9 cellular contexts compared by ENCODE assay signal in the genomic region with DNA sequence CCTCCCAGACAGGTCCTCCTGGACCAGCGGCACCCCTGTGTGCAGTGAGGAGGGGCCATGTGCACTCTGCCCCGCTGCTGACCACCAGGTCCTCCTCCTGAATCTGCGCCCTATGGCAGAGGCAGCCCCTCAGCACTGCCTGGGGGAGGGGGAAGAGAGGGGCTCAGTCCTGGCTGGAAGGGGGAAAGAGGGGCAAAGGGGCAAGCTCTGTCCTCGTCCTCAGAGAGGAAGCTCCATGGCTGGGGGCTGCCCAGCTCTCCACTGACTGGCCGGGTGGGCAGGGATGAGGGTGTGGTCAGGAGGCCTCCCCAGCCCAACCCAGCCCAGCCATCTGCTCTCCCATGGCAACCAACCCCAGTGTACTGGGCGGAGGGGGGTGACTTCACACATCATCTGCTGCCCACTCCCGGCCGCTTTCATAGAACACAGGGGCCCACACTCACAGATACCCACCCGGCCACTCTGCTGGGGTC. TPM values are rescaled to one million over a fixed set of nuclear protein-coding genes. Genes with fewer than 3 reads are reported as not detected.
DNase-seq lines count a peak whose midpoint lies in the region; ATAC-seq and TF ChIP-seq lines count a peak whose summit lies in the region.
"Had no signal": no experiment of that assay in that cellular context is flagged by ENCODE, and none has a peak within 500 bp of the region (broad histone marks: within the 10 kb centered on the region; RNA-seq: fewer than 3 reads in every experiment).

No MANE protein-coding gene starts in this region.

- H3K9ac ChIP-seq in endodermal cell (ENCODE audit: extremely low read depth, low read length, poor library complexity, severe bottlenecking) = no peak overlapping the region
- peak overlapping the region; percentile 42 for H3K9ac ChIP-seq in mesendoderm (ENCODE audit: low read length)

- no peak overlapping the region for H3K4me3 ChIP-seq in endodermal cell (ENCODE audit: low read length)
- no peak overlapping the region for H3K4me3 ChIP-seq in mesendoderm (ENCODE audit: low read length)
- no peak overlapping the region for H3K4me3 ChIP-seq in uterus

- POLR2A ChIA-PET in naive thymus-derived CD8-positive, alpha-beta T cell (lab: Charles Lee) = no interaction called here

- H4K8ac ChIP-seq in mesendoderm (ENCODE audit: low read depth, low read length) = no peak overlapping the region

- H3K18ac ChIP-seq in mesendoderm (ENCODE audit: low read length) = no peak overlapping the region

- H2BK15ac ChIP-seq in mesendoderm (replicated peaks; ENCODE audit: low read depth) = no peak overlapping the region

- H3K4me2 ChIP-seq in mesendoderm (ENCODE audit: low read length) = no peak overlapping the region

- H3K27me3 ChIP-seq in endodermal cell (ENCODE audit: control insufficient read depth, insufficient read depth, low read length, poor library complexity, severe bottlenecking) = no peaks in the 10 kb centered on the region
- H3K27me3 ChIP-seq in mesendoderm (ENCODE audit: insufficient read depth, low read length, poor library complexity) = no peaks in the 10 kb centered on the region
- no peaks in the 10 kb centered on the region for H3K27me3 ChIP-seq in uterus

- H3K36me3 ChIP-seq in endodermal cell (ENCODE audit: control insufficient read depth, insufficient read depth, low read length) = no peaks in the 10 kb centered on the region
- H3K36me3 ChIP-seq in mesendoderm (ENCODE audit: control insufficient read depth, insufficient read depth, low read length) = no peaks in the 10 kb centered on the region
- H3K36me3 ChIP-seq in uterus = no peaks in the 10 kb centered on the region

- H3K27ac ChIP-seq in endodermal cell (ENCODE audit: low read depth, low read length) (peak overlapping the region; percentile 82), mesendoderm (ENCODE audit: low read depth, low read length) (peak overlapping the region; percentile 68), uterus (peak overlapping the region; percentile 82 to 97)

- H3K4ac ChIP-seq in mesendoderm (ENCODE audit: low read depth, low read length) = no peak overlapping the region

- DNase-seq in NCI-H510A treated with DMSO at 0.1 percent for 48 hours (lab: John Stamatoyannopoulos, UW) (peak; percentile 13), NCI-H510A (lab: John Stamatoyannopoulos, UW) (no peak), endodermal cell (peak; percentile 64), mesendoderm (peak; percentile 55), uterus (peak; percentile 55 to 62), GOT3 (lab: John Stamatoyannopoulos, UW) (no peak), DMS53 (lab: John Stamatoyannopoulos, UW) (no peak)
- DNase-seq in naive thymus-derived CD8-positive, alpha-beta T cell = no peak
- DNase-seq: T-cell had no signal

- no peak overlapping the region for H4K5ac ChIP-seq in mesendoderm (ENCODE audit: low read length)

- H3K36me3 Mint-ChIP-seq in endodermal cell (ENCODE audit: low read depth) = no peaks in the 10 kb centered on the region
- no peaks in the 10 kb centered on the region for H3K36me3 Mint-ChIP-seq in naive thymus-derived CD8-positive, alpha-beta T cell
- H3K36me3 Mint-ChIP-seq: T-cell had no signal

- peaks cover 35% of the 10 kb centered on the region for H3K4me1 ChIP-seq in endodermal cell (ENCODE audit: control insufficient read depth, insufficient read depth, low read length)
- peaks cover 44% of the 10 kb centered on the region for H3K4me1 ChIP-seq in mesendoderm (ENCODE audit: control insufficient read depth, low read depth, low read length)
- H3K4me1 ChIP-seq in uterus = peaks cover 24 to 59% of the 10 kb centered on the region in 2 donors

- peak overlapping the region; percentile 74 for H3K27ac Mint-ChIP-seq in endodermal cell
- H3K27ac Mint-ChIP-seq in naive thymus-derived CD8-positive, alpha-beta T cell = no peak overlapping the region
- H3K27ac Mint-ChIP-seq: T-cell had no signal

- WGBS in endodermal cell (ENCODE audit: insufficient coverage in 1 of 2, insufficient read length in 1 of 2), 2 experiments = 62 to 81% methylated on average over 2 to 9 of the region's 9 CpGs
- no CpG with 5 or more reads among the region's 9 CpGs for WGBS in mesendoderm (ENCODE audit: extremely low coverage, insufficient coverage, low lambda C conversion rate)

- TF ChIP-seq CTCF in endodermal cell (conservative IDR thresholded peaks at IDR 0.05) = no peak
- no peak for TF ChIP-seq CTCF in uterus (IDR thresholded peaks at IDR 0.05)

- no peaks in the 10 kb centered on the region for H3K27me3 Mint-ChIP-seq in endodermal cell (ENCODE audit: insufficient read depth)
- peaks cover 14 to 77% (median 34%) of the 10 kb centered on the region in 5 donors for H3K27me3 Mint-ChIP-seq in naive thymus-derived CD8-positive, alpha-beta T cell

- no peak overlapping the region for H2BK120ac ChIP-seq in mesendoderm (ENCODE audit: low read depth, low read length)

- H3K4me3 Mint-ChIP-seq in endodermal cell = no peak overlapping the region
- H3K4me3 Mint-ChIP-seq in naive thymus-derived CD8-positive, alpha-beta T cell = no peak overlapping the region
- H3K4me3 Mint-ChIP-seq: T-cell had no signal

- peak overlapping the region; percentile 54 for H2BK5ac ChIP-seq in mesendoderm (ENCODE audit: low read length)

- H3K9me3 Mint-ChIP-seq in endodermal cell = no peaks in the 10 kb centered on the region
- no peaks in the 10 kb centered on the region for H3K9me3 Mint-ChIP-seq in naive thymus-derived CD8-positive, alpha-beta T cell
- H3K9me3 Mint-ChIP-seq: T-cell had no signal

- peaks cover 39% of the 10 kb centered on the region for H3K4me1 Mint-ChIP-seq in endodermal cell
- peaks cover 3 to 5% (median 3%) of the 10 kb centered on the region in 4 donors for H3K4me1 Mint-ChIP-seq in naive thymus-derived CD8-positive, alpha-beta T cell

- peaks cover 63% of the 10 kb centered on the region for H3K79me2 ChIP-seq in mesendoderm (ENCODE audit: control insufficient read depth, insufficient read depth, low read length)

- H3K79me1 ChIP-seq in mesendoderm (ENCODE audit: low read length) = peaks cover 32% of the 10 kb centered on the region

- no peak overlapping the region for H3K23ac ChIP-seq in mesendoderm (ENCODE audit: low read length)

- no peaks in the 10 kb centered on the region for H3K9me3 ChIP-seq in endodermal cell (ENCODE audit: control insufficient read depth, low read length)
- no peaks in the 10 kb centered on the region for H3K9me3 ChIP-seq in uterus

- peak overlapping the region; percentile 23 for H2AK5ac ChIP-seq in mesendoderm (ENCODE audit: low read length)

- ATAC-seq in naive thymus-derived CD8-positive, alpha-beta T cell = no peak
- ATAC-seq: T-cell had no signal

- TF ChIP-seq POLR2A in uterus (IDR thresholded peaks at IDR 0.05) = no peak

- H3K56ac ChIP-seq in mesendoderm (ENCODE audit: low read length) = peak overlapping the region; percentile 69

- intact Hi-C loops in uterus (cut with DNase I; ENCODE audit: low total_unique reads) = no loop called here

RNA-seq across cellular contexts. Expression of a gene that starts 5.5 kb away (rescaled TPM):
- total RNA-seq in endodermal cell = 10 to 100 TPM; 56.2 to 74.3 TPM
- polyA plus RNA-seq in endodermal cell (2013, experiment 1 of 2) = 38.6 TPM
- polyA plus RNA-seq in endodermal cell (2013, experiment 2 of 2) = 33.2 TPM
- polyA plus RNA-seq in mesendoderm (2013, experiment 1 of 2) = 108 TPM
- 108 TPM for polyA plus RNA-seq in mesendoderm (2013, experiment 2 of 2)
- 100 to 1,000 TPM in 1 of 4 donors, 10 to 100 TPM in 3; 42.8 to 104 (median 47.2) TPM for total RNA-seq in uterus
- total RNA-seq in naive thymus-derived CD8-positive, alpha-beta T cell = under 1 TPM in 1 of 2 experiments, not detected in 1; 0.30 TPM
- not detected for polyA plus RNA-seq in naive thymus-derived CD8-positive, alpha-beta T cell

RNA-seq across cellular contexts. Expression of a gene that starts 38.1 kb away (rescaled TPM):
- total RNA-seq in endodermal cell (not detected), uterus (not detected)
- polyA plus RNA-seq in endodermal cell (2013, experiment 1 of 2) = not detected
- not detected for polyA plus RNA-seq in endodermal cell (2013, experiment 2 of 2)
- not detected for polyA plus RNA-seq in mesendoderm (2013, experiment 1 of 2)
- polyA plus RNA-seq in mesendoderm (2013, experiment 2 of 2) = 0.04 TPM
- total RNA-seq in naive thymus-derived CD8-positive, alpha-beta T cell = not detected
- polyA plus RNA-seq in naive thymus-derived CD8-positive, alpha-beta T cell = not detected

RNA-seq across cellular contexts. Expression of a gene that starts 49.9 kb away (rescaled TPM):
- total RNA-seq in endodermal cell (not detected), uterus (not detected)
- not detected for polyA plus RNA-seq in endodermal cell (2013, experiment 1 of 2)
- polyA plus RNA-seq in endodermal cell (2013, experiment 2 of 2) = not detected
- polyA plus RNA-seq in mesendoderm (2013, experiment 1 of 2) = 0.06 TPM
- not detected for polyA plus RNA-seq in mesendoderm (2013, experiment 2 of 2)
- not detected for total RNA-seq in naive thymus-derived CD8-positive, alpha-beta T cell
- polyA plus RNA-seq in naive thymus-derived CD8-positive, alpha-beta T cell = not detected

Comparison
In these comparisons a context has a peak if more than half of its experiments do, and no peak if none do; other contexts are left out.
1. DNase-seq: peak in NCI-H510A treated with DMSO at 0.1 percent for 48 hours (single experiment), endodermal cell (single experiment), mesendoderm (single experiment) and uterus (2 of 2); none in NCI-H510A (single experiment), GOT3 (single experiment), DMS53 (single experiment) and naive thymus-derived CD8-positive, alpha-beta T cell (0 of 10).
2. RNA of a gene that starts 5.5 kb away (total RNA-seq): 56.2 to 74.3 TPM in endodermal cell and 42.8 to 104 TPM in uterus; 0.30 TPM in naive thymus-derived CD8-positive, alpha-beta T cell; every median in the first group is over 10 times any median in the second.
3. Peak in every context shown above with its lines, with median percentiles within 50 percentile points of each other: H3K27ac ChIP-seq.